ENCODE assay signal across 1 cellular context in genomic region chr13:71867101-71867814, GRCh38.
TF ChIP-seq lines count a peak whose summit lies in the region.

DACH1 (minus strand) TSS chr13:71867204.

TF ChIP-seq in HEK293, 187 proteins besides CTCF, POLR2A, EP300 and RAD21 (continued from another document and continues in another):
- TF ChIP-seq ZNF18 (tag by site-specific recombination; IDR thresholded peaks at IDR 0.05) (no peak), PATZ1 (tag by site-specific recombination; IDR thresholded peaks at IDR 0.05) (peak; percentile 66), ZBTB6 (tag by site-specific recombination; IDR thresholded peaks at IDR 0.05) (peak; percentile 55), ZNF394 (tag by site-specific recombination; IDR thresholded peaks at IDR 0.05; ENCODE audit: borderline replicate concordance) (peak; percentile 37; the same call in 1 of the 2 replicates), ZFP37 (tag by site-specific recombination; IDR thresholded peaks at IDR 0.05) (no peak), ZNF311 (tag by site-specific recombination; IDR thresholded peaks at IDR 0.05; ENCODE audit: borderline replicate concordance) (no peak), ZNF843 (tag by site-specific recombination; IDR thresholded peaks at IDR 0.05) (peak; percentile 60; the same call in 1 of the 2 replicates), ZNF26 (tag by site-specific recombination; IDR thresholded peaks at IDR 0.05) (no peak), MEIS1 (CRISPR knock-in tag; IDR thresholded peaks at IDR 0.05; ENCODE audit: borderline replicate concordance) (no peak), ZNF366 (tag by site-specific recombination; conservative IDR thresholded peaks at IDR 0.05) (peak; percentile 91), SP2 (tag by site-specific recombination; IDR thresholded peaks at IDR 0.05) (peak; percentile 83), KLF16 (tag by site-specific recombination; IDR thresholded peaks at IDR 0.05) (peak; percentile 26; the same call in 1 of the 2 replicates), EGR2 (tag by site-specific recombination; IDR thresholded peaks at IDR 0.05; ENCODE audit: low read depth) (peak; percentile 78), PRDM10 (tag by site-specific recombination; IDR thresholded peaks at IDR 0.05) (peak; percentile 91), ZBTB26 (tag by site-specific recombination; optimal IDR thresholded peaks at IDR 0.05) (peak; percentile 42), ZBTB49 (tag by site-specific recombination; IDR thresholded peaks at IDR 0.05; ENCODE audit: low read depth) (no peak), PRDM4 (tag by site-specific recombination; IDR thresholded peaks at IDR 0.05) (peak; percentile 61), ZNF341 (tag by site-specific recombination; IDR thresholded peaks at IDR 0.05; ENCODE audit: low read depth) (peak; percentile 72), ZNF174 (tag by site-specific recombination; IDR thresholded peaks at IDR 0.05) (no peak), ZNF449 (tag by site-specific recombination; IDR thresholded peaks at IDR 0.05) (no peak), ZNF677 (tag by site-specific recombination; IDR thresholded peaks at IDR 0.05) (no peak), RBAK (tag by site-specific recombination; IDR thresholded peaks at IDR 0.05) (no peak), REST (tag by site-specific recombination; IDR thresholded peaks at IDR 0.05) (no peak), OSR2 (tag by site-specific recombination; IDR thresholded peaks at IDR 0.05) (peak; percentile 88), SP7 (tag by site-specific recombination; IDR thresholded peaks at IDR 0.05) (peak; percentile 77), ZNF24 (tag by site-specific recombination; IDR thresholded peaks at IDR 0.05) (peak; percentile 40; the same call in 1 of the 2 replicates), ZNF621 (tag by site-specific recombination; IDR thresholded peaks at IDR 0.05) (no peak), ZNF610 (tag by site-specific recombination; IDR thresholded peaks at IDR 0.05; ENCODE audit: borderline replicate concordance) (peak; percentile 43; the same call in 1 of the 2 replicates)
